ENCODE assay signal across 8 cellular contexts in genomic region chr1:175188936-175189335, GRCh38. TPM values are rescaled to one million over a fixed set of nuclear protein-coding genes. Genes with fewer than 3 reads are reported as not detected.
DNase-seq lines count a peak whose midpoint lies in the region; ATAC-seq lines count a peak whose summit lies in the region.

No MANE protein-coding gene starts in this region.

- peaks cover 43 to 49% of the 10 kb centered on the region in 2 donors for H3K36me3 Mint-ChIP-seq in activated naive CD4-positive, alpha-beta T cell treated with anti-CD3 and anti-CD28 coated beads, Interleukin-2, amount 50 U/mL, for 72 hours

- no peaks in the 10 kb centered on the region for H3K36me3 ChIP-seq in MG63

- no peak overlapping the region for H3K4me3 ChIP-seq in MG63

- ATAC-seq in GM18517 (IDR thresholded peaks at IDR 0.05; ENCODE audit: unreplicated experiment) (peak; percentile 70), HG02798 (IDR thresholded peaks at IDR 0.05; ENCODE audit: poor library complexity, unreplicated experiment) (peak; percentile 68)
- peak; percentile 52 to 53 for ATAC-seq in activated naive CD4-positive, alpha-beta T cell treated with anti-CD3 and anti-CD28 coated beads, Interleukin-2, amount 50 U/mL, for 72 hours

- peak; percentile 94 for DNase-seq in OCI-M1 (lab: John Stamatoyannopoulos, UW)
- DNase-seq in activated naive CD4-positive, alpha-beta T cell treated with anti-CD3 and anti-CD28 coated beads, Interleukin-2, amount 50 U/mL, for 72 hours (ENCODE audit: low spot score in 2 of 2) = peak in 1 of 2 donors; percentile 52
- DNase-seq in stimulated activated CD8-positive, alpha-beta memory T cell treated with anti-CD3 and anti-CD28 coated beads, Interleukin-4, amount 100 ng/mL, for 24 hours (ENCODE audit: low read depth) = peak; percentile 30
- no peak for DNase-seq in MG63
- no peak for DNase-seq in D341Med (ENCODE audit: low spot score)
- no peak for DNase-seq in AG08395 (ENCODE audit: low spot score)

- no peaks in the 10 kb centered on the region for H3K9me3 Mint-ChIP-seq in activated naive CD4-positive, alpha-beta T cell treated with anti-CD3 and anti-CD28 coated beads, Interleukin-2, amount 50 U/mL, for 72 hours

- no peaks in the 10 kb centered on the region for H3K9me3 ChIP-seq in MG63

- H3K27ac Mint-ChIP-seq in activated naive CD4-positive, alpha-beta T cell treated with anti-CD3 and anti-CD28 coated beads, Interleukin-2, amount 50 U/mL, for 72 hours = peak overlapping the region; percentile 94 to 96

- H3K27me3 ChIP-seq in MG63 = no peaks in the 10 kb centered on the region

RNA-seq across cellular contexts. Expression of gene KIAA0040, which starts 3.6 kb away (rescaled TPM):
- 10 to 100 TPM; 21.2 to 23.4 TPM for total RNA-seq in activated naive CD4-positive, alpha-beta T cell treated with anti-CD3 and anti-CD28 coated beads, Interleukin-2, amount 50 U/mL, for 72 hours
- 0.66 and 1.2 TPM in 2 replicates for total RNA-seq in MG63 (2014; rRNA removed; shearing (Covaris generic); ENCODE audit: low replicate concordance)

Comparison
In these comparisons a context has a peak if more than half of its experiments do, and no peak if none do; other contexts are left out.
1. DNase-seq: peak in OCI-M1 (single experiment) and stimulated activated CD8-positive, alpha-beta memory T cell treated with anti-CD3 and anti-CD28 coated beads, Interleukin-4, amount 100 ng/mL, for 24 hours (single experiment); none in MG63 (single experiment), D341Med (single experiment) and AG08395 (single experiment).
2. RNA of gene KIAA0040, which starts 3.6 kb away (total RNA-seq): 21.2 to 23.4 TPM in activated naive CD4-positive, alpha-beta T cell treated with anti-CD3 and anti-CD28 coated beads, Interleukin-2, amount 50 U/mL, for 72 hours; 0.66 to 1.2 TPM in MG63; every median in the first group is over 10 times any median in the second.
3. Peak in every context shown above with its lines, with median percentiles within 50 percentile points of each other: ATAC-seq.